Comparison of ENCODE assay signal across 1 cellular context in the genomic region with DNA sequence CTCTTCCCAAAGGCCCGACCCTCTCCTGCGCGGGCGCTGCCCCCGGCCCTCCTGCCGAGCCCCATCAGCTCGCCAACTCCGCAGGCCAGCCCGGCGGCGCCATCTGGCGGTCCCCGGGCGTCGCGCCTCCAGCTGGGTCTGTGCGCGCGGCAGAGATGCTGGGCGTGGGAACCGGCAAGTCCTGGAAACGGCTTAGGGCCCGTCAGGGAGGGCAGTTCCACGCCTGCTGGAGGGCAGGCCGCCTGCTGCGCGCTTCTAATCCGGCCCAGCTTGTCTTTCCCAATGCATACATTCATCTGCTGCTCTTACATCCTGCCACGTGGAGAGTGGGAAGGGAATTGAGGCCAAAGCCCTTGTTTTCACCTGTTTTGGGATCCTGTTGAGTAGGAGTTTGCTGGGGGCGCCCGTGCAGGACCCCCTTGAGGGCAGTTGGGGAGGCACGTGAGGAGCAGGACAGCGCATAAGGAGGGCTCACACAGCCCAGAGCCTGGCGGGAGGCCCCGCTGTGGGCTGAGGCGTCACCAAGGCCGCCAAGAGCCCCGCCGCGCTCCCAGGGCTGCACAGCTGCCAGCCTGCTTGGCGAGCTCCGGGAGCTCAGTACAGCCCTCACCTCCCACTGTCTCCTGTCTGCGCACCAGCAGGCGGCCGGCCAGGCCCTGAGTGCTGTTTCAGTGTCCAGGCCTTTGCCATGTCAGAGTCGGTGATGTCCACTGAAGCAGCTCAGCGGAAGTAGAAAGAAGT.
TF ChIP-seq lines count a peak whose summit lies in the region.

No MANE protein-coding gene starts in this region.

TF ChIP-seq in GM23338, 12 proteins besides CTCF, POLR2A, EP300 and RAD21 (continued from another document):
- TF ChIP-seq, protein P1, sequence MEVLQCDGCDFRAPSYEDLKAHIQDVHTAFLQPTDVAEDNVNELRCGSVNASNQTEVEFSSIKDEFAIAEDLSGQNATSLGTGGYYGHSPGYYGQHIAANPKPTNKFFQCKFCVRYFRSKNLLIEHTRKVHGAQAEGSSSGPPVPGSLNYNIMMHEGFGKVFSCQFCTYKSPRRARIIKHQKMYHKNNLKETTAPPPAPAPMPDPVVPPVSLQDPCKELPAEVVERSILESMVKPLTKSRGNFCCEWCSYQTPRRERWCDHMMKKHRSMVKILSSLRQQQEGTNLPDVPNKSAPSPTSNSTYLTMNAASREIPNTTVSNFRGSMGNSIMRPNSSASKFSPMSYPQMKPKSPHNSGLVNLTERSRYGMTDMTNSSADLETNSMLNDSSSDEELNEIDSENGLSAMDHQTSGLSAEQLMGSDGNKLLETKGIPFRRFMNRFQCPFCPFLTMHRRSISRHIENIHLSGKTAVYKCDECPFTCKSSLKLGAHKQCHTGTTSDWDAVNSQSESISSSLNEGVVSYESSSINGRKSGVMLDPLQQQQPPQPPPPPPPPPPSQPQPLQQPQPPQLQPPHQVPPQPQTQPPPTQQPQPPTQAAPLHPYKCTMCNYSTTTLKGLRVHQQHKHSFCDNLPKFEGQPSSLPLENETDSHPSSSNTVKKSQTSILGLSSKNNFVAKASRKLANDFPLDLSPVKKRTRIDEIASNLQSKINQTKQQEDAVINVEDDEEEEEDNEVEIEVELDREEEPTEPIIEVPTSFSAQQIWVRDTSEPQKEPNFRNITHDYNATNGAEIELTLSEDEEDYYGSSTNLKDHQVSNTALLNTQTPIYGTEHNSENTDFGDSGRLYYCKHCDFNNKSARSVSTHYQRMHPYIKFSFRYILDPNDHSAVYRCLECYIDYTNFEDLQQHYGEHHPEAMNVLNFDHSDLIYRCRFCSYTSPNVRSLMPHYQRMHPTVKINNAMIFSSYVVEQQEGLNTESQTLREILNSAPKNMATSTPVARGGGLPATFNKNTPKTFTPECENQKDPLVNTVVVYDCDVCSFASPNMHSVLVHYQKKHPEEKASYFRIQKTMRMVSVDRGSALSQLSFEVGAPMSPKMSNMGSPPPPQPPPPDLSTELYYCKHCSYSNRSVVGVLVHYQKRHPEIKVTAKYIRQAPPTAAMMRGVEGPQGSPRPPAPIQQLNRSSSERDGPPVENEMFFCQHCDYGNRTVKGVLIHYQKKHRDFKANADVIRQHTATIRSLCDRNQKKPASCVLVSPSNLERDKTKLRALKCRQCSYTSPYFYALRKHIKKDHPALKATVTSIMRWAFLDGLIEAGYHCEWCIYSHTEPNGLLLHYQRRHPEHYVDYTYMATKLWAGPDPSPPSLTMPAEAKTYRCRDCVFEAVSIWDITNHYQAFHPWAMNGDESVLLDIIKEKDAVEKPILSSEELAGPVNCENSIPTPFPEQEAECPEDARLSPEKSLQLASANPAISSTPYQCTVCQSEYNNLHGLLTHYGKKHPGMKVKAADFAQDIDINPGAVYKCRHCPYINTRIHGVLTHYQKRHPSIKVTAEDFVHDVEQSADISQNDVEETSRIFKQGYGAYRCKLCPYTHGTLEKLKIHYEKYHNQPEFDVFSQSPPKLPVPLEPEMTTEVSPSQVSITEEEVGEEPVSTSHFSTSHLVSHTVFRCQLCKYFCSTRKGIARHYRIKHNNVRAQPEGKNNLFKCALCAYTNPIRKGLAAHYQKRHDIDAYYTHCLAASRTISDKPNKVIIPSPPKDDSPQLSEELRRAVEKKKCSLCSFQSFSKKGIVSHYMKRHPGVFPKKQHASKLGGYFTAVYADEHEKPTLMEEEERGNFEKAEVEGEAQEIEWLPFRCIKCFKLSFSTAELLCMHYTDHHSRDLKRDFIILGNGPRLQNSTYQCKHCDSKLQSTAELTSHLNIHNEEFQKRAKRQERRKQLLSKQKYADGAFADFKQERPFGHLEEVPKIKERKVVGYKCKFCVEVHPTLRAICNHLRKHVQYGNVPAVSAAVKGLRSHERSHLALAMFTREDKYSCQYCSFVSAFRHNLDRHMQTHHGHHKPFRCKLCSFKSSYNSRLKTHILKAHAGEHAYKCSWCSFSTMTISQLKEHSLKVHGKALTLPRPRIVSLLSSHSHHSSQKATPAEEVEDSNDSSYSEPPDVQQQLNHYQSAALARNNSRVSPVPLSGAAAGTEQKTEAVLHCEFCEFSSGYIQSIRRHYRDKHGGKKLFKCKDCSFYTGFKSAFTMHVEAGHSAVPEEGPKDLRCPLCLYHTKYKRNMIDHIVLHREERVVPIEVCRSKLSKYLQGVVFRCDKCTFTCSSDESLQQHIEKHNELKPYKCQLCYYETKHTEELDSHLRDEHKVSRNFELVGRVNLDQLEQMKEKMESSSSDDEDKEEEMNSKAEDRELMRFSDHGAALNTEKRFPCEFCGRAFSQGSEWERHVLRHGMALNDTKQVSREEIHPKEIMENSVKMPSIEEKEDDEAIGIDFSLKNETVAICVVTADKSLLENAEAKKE (CRISPR knock-in tag; IDR thresholded peaks at IDR 0.05) = no peak
